11 cellular contexts compared by ENCODE assay signal in the genomic region with DNA sequence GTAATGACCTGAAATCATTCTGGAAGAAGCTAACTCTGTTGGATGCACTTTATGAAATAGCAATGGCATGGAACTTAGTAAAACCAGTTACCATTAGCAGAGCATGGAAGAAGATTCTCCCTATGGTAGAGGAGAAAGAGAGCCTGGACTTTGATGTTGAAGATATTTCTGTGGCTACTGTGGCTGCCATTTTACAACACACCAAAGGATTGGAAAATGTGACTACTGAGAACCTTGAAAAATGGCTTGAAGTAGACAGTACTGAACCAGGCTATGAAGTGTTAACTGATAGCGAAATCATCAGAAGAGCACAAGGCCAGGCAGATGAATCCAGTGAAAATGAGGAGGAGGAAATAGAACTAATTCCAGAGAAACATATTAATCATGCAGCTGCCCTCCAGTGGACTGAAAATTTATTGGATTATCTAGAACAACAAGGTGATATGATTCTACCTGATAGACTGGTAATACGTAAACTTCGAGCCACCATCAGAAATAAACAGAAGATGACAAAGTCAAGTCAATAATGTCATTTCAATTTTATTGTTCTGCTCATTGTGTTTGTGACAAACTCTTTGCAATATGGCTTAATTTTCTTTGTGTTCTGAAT. TPM values are rescaled to one million over a fixed set of nuclear protein-coding genes. Genes with fewer than 3 reads are reported as not detected.
DNase-seq lines count a peak whose midpoint lies in the region; ATAC-seq and TF ChIP-seq lines count a peak whose summit lies in the region.
"Had no signal": no experiment of that assay in that cellular context is flagged by ENCODE, and none has a peak within 500 bp of the region (broad histone marks: within the 10 kb centered on the region; RNA-seq: fewer than 3 reads in every experiment).

No MANE protein-coding gene starts in this region.

- peaks cover 24% of the 10 kb centered on the region for H3K79me2 ChIP-seq in OCI-LY1 (ENCODE audit: insufficient read depth, low read length)
- H3K79me2 ChIP-seq in mammary epithelial cell (ENCODE audit: insufficient read depth, low read length): peaks cover 59% of the 10 kb centered on the region

- intact Hi-C loops in activated CD4-positive, alpha-beta memory T cell treated with anti-CD3 and anti-CD28 coated beads for 36 hours (cut with micrococcal nuclease): loop anchor here (2.0 to 10.0 kb wide), 6 partner anchors 185 to 1327 kb away; partner anchors contain the start of genes MTMR2 and SRSF8
- intact Hi-C loops in mammary epithelial cell (cut with micrococcal nuclease) (loop anchor here (5.0 kb wide), 3 partner anchors 295 to 380 kb away; no protein-coding TSS in a partner anchor), ascending aorta (cut with DNase I) (loop anchor here (5.0 kb wide), 1 partner anchor 1420 kb away; the partner anchor contains the start of genes CWC15 and KDM4D), lower lobe of right lung (cut with DNase I) (no loop called here)

- no peak overlapping the region for H3K27ac Mint-ChIP-seq in activated CD4-positive, alpha-beta memory T cell treated with anti-CD3 and anti-CD28 coated beads for 36 hours
- H3K27ac Mint-ChIP-seq in activated CD4-positive, alpha-beta memory T cell treated with anti-CD3 and anti-CD28 coated beads, Interleukin-2, amount 10 ng/mL, durations not matched to agents 7 days and 5 days: no peak overlapping the region
- H3K27ac Mint-ChIP-seq in progenitor cell of endocrine pancreas: no peak overlapping the region

- dilution Hi-C loops in mammary epithelial cell (cut with HindIII; ENCODE audit: low sequenced_read_pairs): loop anchor here (10.0 kb wide), 1 partner anchor 467 kb away; the partner anchor contains the start of gene MTMR2

- H3K36me3 Mint-ChIP-seq in activated CD4-positive, alpha-beta memory T cell treated with anti-CD3 and anti-CD28 coated beads for 36 hours: peaks cover 7% of the 10 kb centered on the region
- H3K36me3 Mint-ChIP-seq in activated CD4-positive, alpha-beta memory T cell treated with anti-CD3 and anti-CD28 coated beads, Interleukin-2, amount 10 ng/mL, durations not matched to agents 7 days and 5 days (ENCODE audit: low read depth): peaks cover 31% of the 10 kb centered on the region
- peaks cover 14% of the 10 kb centered on the region for H3K36me3 Mint-ChIP-seq in progenitor cell of endocrine pancreas (ENCODE audit: insufficient read depth)

- no peak overlapping the region for H2AFZ ChIP-seq in OCI-LY1 (ENCODE audit: low read length)
- no peak overlapping the region for H2AFZ ChIP-seq in mammary epithelial cell (ENCODE audit: low read depth, low read length)

- H3F3A ChIP-seq in OCI-LY1 (ENCODE audit: insufficient read depth, low read length): 0 out of 2 replicates have a peak, but pooled peaks cover 5% of the 10 kb centered on the region

- DNase-seq in activated CD4-positive, alpha-beta memory T cell treated with anti-CD3 and anti-CD28 coated beads for 36 hours: no peak
- no peak for DNase-seq in activated CD4-positive, alpha-beta memory T cell treated with anti-CD3 and anti-CD28 coated beads, Interleukin-2, amount 10 ng/mL, durations not matched to agents 7 days and 5 days
- no peak for DNase-seq in mammary epithelial cell
- no peak for DNase-seq in progenitor cell of endocrine pancreas (ENCODE audit: low spot score, unreplicated experiment)
- DNase-seq in ascending aorta (ENCODE audit: low spot score in 2 of 2): no peak
- no peak for DNase-seq in lower lobe of right lung
- DNase-seq in T1000 (lab: John Stamatoyannopoulos, UW): no peak
- DNase-seq: NCI-H1694 treated with DMSO at 0.1 percent for 48 hours, Peyer's patch, tibial artery had no signal

- no TSS peak for BruUV-seq in mammary epithelial cell (replicated peaks; lab: Mats Ljungman, UMichigan)

- H3K4me2 ChIP-seq in OCI-LY1 (ENCODE audit: low read length) (0 out of 2 replicates have a peak overlapping the region, but pooled peaks have one; percentile 98), mammary epithelial cell (ENCODE audit: insufficient read depth, low read depth, low read length) (peak overlapping the region; percentile 15)

- WGBS in mammary epithelial cell (ENCODE audit: low coverage, missing lambda C conversion rate): 97% methylated on average over 3 of the region's 3 CpGs

- H3K4me3 Mint-ChIP-seq in activated CD4-positive, alpha-beta memory T cell treated with anti-CD3 and anti-CD28 coated beads for 36 hours: peak overlapping the region; percentile 86
- H3K4me3 Mint-ChIP-seq in activated CD4-positive, alpha-beta memory T cell treated with anti-CD3 and anti-CD28 coated beads, Interleukin-2, amount 10 ng/mL, durations not matched to agents 7 days and 5 days: no peak overlapping the region
- peak overlapping the region; percentile 96 for H3K4me3 Mint-ChIP-seq in progenitor cell of endocrine pancreas (ENCODE audit: low read depth)

- no peaks in the 10 kb centered on the region for H3K27me3 Mint-ChIP-seq in activated CD4-positive, alpha-beta memory T cell treated with anti-CD3 and anti-CD28 coated beads for 36 hours
- H3K27me3 Mint-ChIP-seq in activated CD4-positive, alpha-beta memory T cell treated with anti-CD3 and anti-CD28 coated beads, Interleukin-2, amount 10 ng/mL, durations not matched to agents 7 days and 5 days: no peaks in the 10 kb centered on the region
- no peaks in the 10 kb centered on the region for H3K27me3 Mint-ChIP-seq in progenitor cell of endocrine pancreas

- in situ Hi-C loops in mammary epithelial cell (cut with MboI; ENCODE audit: low sequenced_read_pairs in 2 of 2): loop anchor here (10.0 to 25.0 kb wide), 2 partner anchors 555 to 567 kb away; no protein-coding TSS in a partner anchor

- H3K4me3 ChIP-seq in OCI-LY1 (ENCODE audit: low read depth, low read length, poor library complexity, severe bottlenecking) (no peak overlapping the region), mammary epithelial cell (replicated peaks in 1 of 3; ENCODE audit: insufficient read depth in 1 of 3, low read depth in 2 of 3, low read length in 3 of 3) (no peak overlapping the region), ascending aorta (no peak overlapping the region), lower lobe of right lung (no peak overlapping the region)
- H3K4me3 ChIP-seq: Peyer's patch, tibial artery had no signal

- TF ChIP-seq CTCF in OCI-LY1 (IDR thresholded peaks at IDR 0.05; ENCODE audit: low read length) (no peak; the same call in 1 of the 2 replicates), mammary epithelial cell (conservative IDR thresholded peaks at IDR 0.05 in 1 of 2, IDR thresholded peaks at IDR 0.05 in 1 of 2; ENCODE audit: extremely low read depth in 1 of 2, insufficient read depth in 1 of 2, low read depth in 1 of 2, low read length in 2 of 2) (peak; percentile 7 to 12), progenitor cell of endocrine pancreas (IDR thresholded peaks at IDR 0.05; ENCODE audit: unreplicated experiment) (no peak), ascending aorta (IDR thresholded peaks at IDR 0.05) (no peak), lower lobe of right lung (IDR thresholded peaks at IDR 0.05) (no peak)

- H3K27ac ChIP-seq in OCI-LY1 (ENCODE audit: low read depth, low read length, poor library complexity, severe bottlenecking) (no peak overlapping the region), mammary epithelial cell (ENCODE audit: insufficient read depth, low read depth, low read length) (no peak overlapping the region), ascending aorta (no peak overlapping the region), lower lobe of right lung (no peak overlapping the region)
- H3K27ac ChIP-seq: Peyer's patch, tibial artery had no signal

- no peaks in the 10 kb centered on the region for H3K27me3 ChIP-seq in OCI-LY1 (ENCODE audit: insufficient read depth, low read length)
- no peaks in the 10 kb centered on the region for H3K27me3 ChIP-seq in mammary epithelial cell (ENCODE audit: insufficient read depth, low read length)
- no peaks in the 10 kb centered on the region for H3K27me3 ChIP-seq in ascending aorta
- no peaks in the 10 kb centered on the region for H3K27me3 ChIP-seq in lower lobe of right lung (ENCODE audit: low read depth)
- H3K27me3 ChIP-seq: Peyer's patch, tibial artery had no signal

- peaks cover 41% of the 10 kb centered on the region for H3K4me1 ChIP-seq in OCI-LY1 (ENCODE audit: insufficient read depth, low read length, severe bottlenecking)
- peaks cover 17% of the 10 kb centered on the region for H3K4me1 ChIP-seq in mammary epithelial cell (ENCODE audit: insufficient read depth, low read length)
- H3K4me1 ChIP-seq in ascending aorta: peaks cover 0 to 16% of the 10 kb centered on the region in 2 donors
- peaks cover 28% of the 10 kb centered on the region for H3K4me1 ChIP-seq in lower lobe of right lung

- no peaks in the 10 kb centered on the region for H3K9me3 Mint-ChIP-seq in activated CD4-positive, alpha-beta memory T cell treated with anti-CD3 and anti-CD28 coated beads for 36 hours
- H3K9me3 Mint-ChIP-seq in activated CD4-positive, alpha-beta memory T cell treated with anti-CD3 and anti-CD28 coated beads, Interleukin-2, amount 10 ng/mL, durations not matched to agents 7 days and 5 days: no peaks in the 10 kb centered on the region
- H3K9me3 Mint-ChIP-seq in progenitor cell of endocrine pancreas (ENCODE audit: low read depth): peaks cover 12% of the 10 kb centered on the region

- no peaks in the 10 kb centered on the region for H3K9me2 ChIP-seq in OCI-LY1 (ENCODE audit: low read depth, low read length)

- H4K20me1 ChIP-seq in OCI-LY1 (ENCODE audit: insufficient read depth, low read length): 0 out of 2 replicates have a peak, but pooled peaks cover 2% of the 10 kb centered on the region
- H4K20me1 ChIP-seq in mammary epithelial cell (ENCODE audit: insufficient read depth, low read length): no peaks in the 10 kb centered on the region

- H3K9me3 ChIP-seq in OCI-LY1 (ENCODE audit: low read length) (no peaks in the 10 kb centered on the region), mammary epithelial cell (replicated peaks; ENCODE audit: insufficient read depth, low read length) (no peaks in the 10 kb centered on the region), ascending aorta (no peaks in the 10 kb centered on the region), lower lobe of right lung (no peaks in the 10 kb centered on the region)
- H3K9me3 ChIP-seq: Peyer's patch, tibial artery had no signal

- POLR2A ChIA-PET in activated CD4-positive, alpha-beta memory T cell treated with anti-CD3 and anti-CD28 coated beads for 36 hours (lab: Charles Lee): no interaction called here
- POLR2A ChIA-PET in activated CD4-positive, alpha-beta memory T cell treated with anti-CD3 and anti-CD28 coated beads, Interleukin-2, amount 10 ng/mL, durations not matched to agents 7 days and 5 days (lab: Charles Lee): interaction anchor here (1.3 kb wide), 1 partner anchor 602 kb away, joined by 3 read pairs; no protein-coding TSS in a partner anchor

- peaks cover 54% of the 10 kb centered on the region for H3K4me1 Mint-ChIP-seq in activated CD4-positive, alpha-beta memory T cell treated with anti-CD3 and anti-CD28 coated beads for 36 hours (ENCODE audit: low read depth)
- H3K4me1 Mint-ChIP-seq in activated CD4-positive, alpha-beta memory T cell treated with anti-CD3 and anti-CD28 coated beads, Interleukin-2, amount 10 ng/mL, durations not matched to agents 7 days and 5 days: peaks cover 48% of the 10 kb centered on the region
- peaks cover 14% of the 10 kb centered on the region for H3K4me1 Mint-ChIP-seq in progenitor cell of endocrine pancreas (ENCODE audit: low read depth)

- peaks cover 5% of the 10 kb centered on the region; the same call in 1 of the 2 replicates for H3K36me3 ChIP-seq in OCI-LY1 (ENCODE audit: insufficient read depth, low read length)
- no peaks in the 10 kb centered on the region for H3K36me3 ChIP-seq in mammary epithelial cell (ENCODE audit: insufficient read depth, low read length)
- H3K36me3 ChIP-seq in ascending aorta: no peaks in the 10 kb centered on the region
- no peaks in the 10 kb centered on the region for H3K36me3 ChIP-seq in lower lobe of right lung
- H3K36me3 ChIP-seq: Peyer's patch, tibial artery had no signal

- H3K9ac ChIP-seq in OCI-LY1 (ENCODE audit: low read length) (no peak overlapping the region), mammary epithelial cell (ENCODE audit: insufficient read depth, low read length) (no peak overlapping the region)

- CTCF ChIA-PET in activated CD4-positive, alpha-beta memory T cell treated with anti-CD3 and anti-CD28 coated beads for 36 hours (lab: Charles Lee): interaction anchor here (0.8 kb wide), 1 partner anchor 377 kb away, joined by 3 read pairs; no protein-coding TSS in a partner anchor
- CTCF ChIA-PET in activated CD4-positive, alpha-beta memory T cell treated with anti-CD3 and anti-CD28 coated beads, Interleukin-2, amount 10 ng/mL, durations not matched to agents 7 days and 5 days (lab: Charles Lee): interaction anchor here (1.4 kb wide), 1 partner anchor 556 kb away, joined by 3 read pairs; no protein-coding TSS in a partner anchor
- CTCF ChIA-PET in mammary epithelial cell (lab: Charles Lee; ENCODE audit: low non-redundant PET): interaction anchor here (0.6 kb wide), 1 partner anchor 177 kb away, joined by 7 read pairs; no protein-coding TSS in a partner anchor

- ATAC-seq in lower lobe of right lung: no peak

RNA-seq across cellular contexts. Expression of gene JRKL, which starts 2.0 kb away (rescaled TPM):
- 10 to 100 TPM; 13.7 to 15.4 TPM for total RNA-seq in activated CD4-positive, alpha-beta memory T cell treated with anti-CD3 and anti-CD28 coated beads for 36 hours
- total RNA-seq in activated CD4-positive, alpha-beta memory T cell treated with anti-CD3 and anti-CD28 coated beads, Interleukin-2, amount 10 ng/mL, durations not matched to agents 7 days and 5 days: 10 to 100 TPM; 11.9 to 12.0 TPM
- 1 to 10 TPM; 7.2 to 9.6 TPM for total RNA-seq in mammary epithelial cell
- polyA plus RNA-seq in mammary epithelial cell: 3.0 TPM
- polyA minus RNA-seq in mammary epithelial cell: 4.7 TPM
- 10.6 TPM in 2 replicates for total RNA-seq in progenitor cell of endocrine pancreas
- total RNA-seq in ascending aorta: 16.6 TPM
- 11.0 TPM for total RNA-seq in lower lobe of right lung

RNA-seq across cellular contexts. Expression of gene CCDC82, which starts 2.1 kb away (rescaled TPM):
- total RNA-seq in activated CD4-positive, alpha-beta memory T cell treated with anti-CD3 and anti-CD28 coated beads for 36 hours: 10 to 100 TPM; 30.6 to 35.3 TPM
- total RNA-seq in activated CD4-positive, alpha-beta memory T cell treated with anti-CD3 and anti-CD28 coated beads, Interleukin-2, amount 10 ng/mL, durations not matched to agents 7 days and 5 days: 10 to 100 TPM; 31.5 to 32.9 TPM
- total RNA-seq in mammary epithelial cell (10 to 100 TPM; 14.3 to 17.9 TPM), progenitor cell of endocrine pancreas (25.9 and 26.3 TPM in 2 replicates), ascending aorta (9.5 TPM), lower lobe of right lung (27.1 TPM)
- 4.7 TPM for polyA plus RNA-seq in mammary epithelial cell
- polyA minus RNA-seq in mammary epithelial cell: 3.5 TPM

RNA-seq across cellular contexts. Expression of gene MAML2, which starts 48.8 kb away (rescaled TPM):
- total RNA-seq in activated CD4-positive, alpha-beta memory T cell treated with anti-CD3 and anti-CD28 coated beads for 36 hours: 10 to 100 TPM; 24.2 TPM
- 10 to 100 TPM; 19.2 to 19.3 TPM for total RNA-seq in activated CD4-positive, alpha-beta memory T cell treated with anti-CD3 and anti-CD28 coated beads, Interleukin-2, amount 10 ng/mL, durations not matched to agents 7 days and 5 days
- total RNA-seq in mammary epithelial cell (10 to 100 TPM in 1 of 2 donors, 1 to 10 TPM in 1; 9.5 to 14.2 TPM), progenitor cell of endocrine pancreas (17.6 and 18.8 TPM in 2 replicates), ascending aorta (13.2 TPM), lower lobe of right lung (31.5 TPM)
- polyA plus RNA-seq in mammary epithelial cell: 7.5 TPM
- 15.6 TPM for polyA minus RNA-seq in mammary epithelial cell

Comparison
In these comparisons a context has a peak if more than half of its experiments do, and no peak if none do; other contexts are left out.
1. CTCF ChIP-seq: peak in mammary epithelial cell (2 of 2); none in OCI-LY1 (single experiment), progenitor cell of endocrine pancreas (single experiment), ascending aorta (0 of 3) and lower lobe of right lung (single experiment).